In genomic region chr11:108574675-108575074, GRCh38 we compare ENCODE assay signal across 30 cellular contexts.
"Had no signal": no experiment of that assay in that cellular context is flagged by ENCODE, and none has a peak within 500 bp of the region (broad histone marks: within the 10 kb centered on the region; RNA-seq: fewer than 3 reads in every experiment).

No MANE protein-coding gene starts in this region.

- H3K4me1 Mint-ChIP-seq: brain, endodermal cell had no signal

- H3K27me3 ChIP-seq: ascending aorta, breast epithelium, cardiac muscle cell had no signal

- DNase-seq: activated CD4-positive, alpha-beta memory T cell treated with anti-CD3 and anti-CD28 coated beads, Interleukin-2, amount 10 ng/mL, durations not matched to agents 7 days and 5 days; activated CD4-positive, alpha-beta T cell treated with anti-CD3 and anti-CD28 coated beads for 1 hour; activated CD4-positive, alpha-beta T cell treated with anti-CD3 and anti-CD28 coated beads for 4 hours; activated CD4-positive, alpha-beta T cell treated with anti-CD3 and anti-CD28 coated beads, Interleukin-2, amount 10 ng/mL, durations not matched to agents 7 days and 5 days; activated CD4-positive, alpha-beta T cell treated with anti-CD3 and anti-CD28 coated beads, Interleukin-2, amount 50 U/mL, for 4 hours; activated CD8-positive, alpha-beta memory T cell treated with anti-CD3 and anti-CD28 coated beads, Interleukin-2, amount 50 U/mL, for 48 hours; activated gamma-delta T cell; activated naive CD4-positive, alpha-beta T cell; activated naive CD4-positive, alpha-beta T cell treated with anti-CD3 and anti-CD28 coated beads, Interleukin-2, amount 10 ng/mL, durations not matched to agents 7 days and 5 days; activated naive CD8-positive, alpha-beta T cell treated with anti-CD3 and anti-CD28 coated beads, Interleukin-2, amount 10 ng/mL, durations not matched to agents 7 days and 5 days; activated T-cell treated with anti-CD3 and anti-CD28 coated beads for 4 hours; activated T-cell treated with anti-CD3 and anti-CD28 coated beads, Interleukin-2, amount 50 U/mL, for 24 hours; activated T-cell treated with anti-CD3 and anti-CD28 coated beads, Interleukin-2, amount 50 U/mL, for 72 hours; central memory CD4-positive, alpha-beta T cell; cerebellar nuclear complex; dorsolateral prefrontal cortex; effector memory CD4-positive, alpha-beta T cell; endodermal cell; foreskin fibroblast; head of caudate nucleus; T-helper 2 cell had no signal

- H3K4me1 ChIP-seq: ascending aorta, breast epithelium had no signal

- FAIRE-seq: frontal cortex had no signal

- H3K4me3 Mint-ChIP-seq: activated CD4-positive, alpha-beta memory T cell treated with anti-CD3 and anti-CD28 coated beads, Interleukin-2, amount 10 ng/mL, durations not matched to agents 7 days and 5 days; activated CD4-positive, alpha-beta T cell treated with anti-CD3 and anti-CD28 coated beads, Interleukin-2, amount 10 ng/mL, durations not matched to agents 7 days and 5 days; activated naive CD4-positive, alpha-beta T cell treated with anti-CD3 and anti-CD28 coated beads, Interleukin-2, amount 10 ng/mL, durations not matched to agents 7 days and 5 days; activated naive CD8-positive, alpha-beta T cell treated with anti-CD3 and anti-CD28 coated beads, Interleukin-2, amount 10 ng/mL, durations not matched to agents 7 days and 5 days; activated T-cell treated with anti-CD3 and anti-CD28 coated beads, Interleukin-2, amount 50 U/mL, for 24 hours; activated T-cell treated with anti-CD3 and anti-CD28 coated beads, Interleukin-2, amount 50 U/mL, for 72 hours; brain; dendritic cell treated with granulocyte-macrophage colony-stimulating factor and Interleukin-4, amounts not matched to agents 40 ng/mL and 50 ng/mL, for 4 days; endodermal cell had no signal

- H3K27ac ChIP-seq: ascending aorta, breast epithelium, cardiac muscle cell, coronary artery, dorsolateral prefrontal cortex had no signal

- H3K36me3 ChIP-seq: ascending aorta, breast epithelium, cardiac muscle cell had no signal

- H3K9me3 ChIP-seq: ascending aorta, breast epithelium had no signal

- ATAC-seq: activated naive CD4-positive, alpha-beta T cell treated with anti-CD3 and anti-CD28 coated beads, Interleukin-2, amount 50 U/mL, for 72 hours; activated T-cell treated with anti-CD3 and anti-CD28 coated beads, Interleukin-2, amount 50 U/mL, for 72 hours; esophagus mucosa had no signal

- H3K36me3 Mint-ChIP-seq: activated naive CD4-positive, alpha-beta T cell treated with anti-CD3 and anti-CD28 coated beads, Interleukin-2, amount 10 ng/mL, durations not matched to agents 7 days and 5 days; activated naive CD4-positive, alpha-beta T cell treated with anti-CD3 and anti-CD28 coated beads, Interleukin-2, amount 50 U/mL, for 72 hours; activated naive CD8-positive, alpha-beta T cell treated with anti-CD3 and anti-CD28 coated beads, Interleukin-2, amount 10 ng/mL, durations not matched to agents 7 days and 5 days; brain had no signal

- H3K27ac Mint-ChIP-seq: activated CD4-positive, alpha-beta memory T cell treated with anti-CD3 and anti-CD28 coated beads, Interleukin-2, amount 10 ng/mL, durations not matched to agents 7 days and 5 days; activated CD4-positive, alpha-beta T cell treated with anti-CD3 and anti-CD28 coated beads, Interleukin-2, amount 10 ng/mL, durations not matched to agents 7 days and 5 days; activated naive CD4-positive, alpha-beta T cell treated with anti-CD3 and anti-CD28 coated beads, Interleukin-2, amount 10 ng/mL, durations not matched to agents 7 days and 5 days; activated naive CD4-positive, alpha-beta T cell treated with anti-CD3 and anti-CD28 coated beads, Interleukin-2, amount 50 U/mL, for 72 hours; activated naive CD8-positive, alpha-beta T cell treated with anti-CD3 and anti-CD28 coated beads, Interleukin-2, amount 10 ng/mL, durations not matched to agents 7 days and 5 days; activated T-cell treated with anti-CD3 and anti-CD28 coated beads, Interleukin-2, amount 50 U/mL, for 24 hours; activated T-cell treated with anti-CD3 and anti-CD28 coated beads, Interleukin-2, amount 50 U/mL, for 72 hours; brain; dendritic cell treated with granulocyte-macrophage colony-stimulating factor and Interleukin-4, amounts not matched to agents 40 ng/mL and 50 ng/mL, for 4 days; endodermal cell had no signal

- H3K4me3 ChIP-seq: ascending aorta, breast epithelium, cardiac muscle cell, coronary artery, dorsolateral prefrontal cortex had no signal

- H3K27me3 Mint-ChIP-seq: activated CD4-positive, alpha-beta T cell treated with anti-CD3 and anti-CD28 coated beads, Interleukin-2, amount 10 ng/mL, durations not matched to agents 7 days and 5 days; activated naive CD4-positive, alpha-beta T cell treated with anti-CD3 and anti-CD28 coated beads, Interleukin-2, amount 10 ng/mL, durations not matched to agents 7 days and 5 days; activated T-cell treated with anti-CD3 and anti-CD28 coated beads, Interleukin-2, amount 50 U/mL, for 24 hours; brain; dendritic cell treated with granulocyte-macrophage colony-stimulating factor and Interleukin-4, amounts not matched to agents 40 ng/mL and 50 ng/mL, for 4 days had no signal

- H3K9me3 Mint-ChIP-seq: activated CD4-positive, alpha-beta memory T cell treated with anti-CD3 and anti-CD28 coated beads, Interleukin-2, amount 10 ng/mL, durations not matched to agents 7 days and 5 days; activated naive CD4-positive, alpha-beta T cell treated with anti-CD3 and anti-CD28 coated beads, Interleukin-2, amount 10 ng/mL, durations not matched to agents 7 days and 5 days; activated naive CD4-positive, alpha-beta T cell treated with anti-CD3 and anti-CD28 coated beads, Interleukin-2, amount 50 U/mL, for 72 hours; activated naive CD8-positive, alpha-beta T cell treated with anti-CD3 and anti-CD28 coated beads, Interleukin-2, amount 10 ng/mL, durations not matched to agents 7 days and 5 days; activated T-cell treated with anti-CD3 and anti-CD28 coated beads, Interleukin-2, amount 50 U/mL, for 72 hours had no signal
